Comparison of ENCODE assay signal across 10 cellular contexts in the genomic region with DNA sequence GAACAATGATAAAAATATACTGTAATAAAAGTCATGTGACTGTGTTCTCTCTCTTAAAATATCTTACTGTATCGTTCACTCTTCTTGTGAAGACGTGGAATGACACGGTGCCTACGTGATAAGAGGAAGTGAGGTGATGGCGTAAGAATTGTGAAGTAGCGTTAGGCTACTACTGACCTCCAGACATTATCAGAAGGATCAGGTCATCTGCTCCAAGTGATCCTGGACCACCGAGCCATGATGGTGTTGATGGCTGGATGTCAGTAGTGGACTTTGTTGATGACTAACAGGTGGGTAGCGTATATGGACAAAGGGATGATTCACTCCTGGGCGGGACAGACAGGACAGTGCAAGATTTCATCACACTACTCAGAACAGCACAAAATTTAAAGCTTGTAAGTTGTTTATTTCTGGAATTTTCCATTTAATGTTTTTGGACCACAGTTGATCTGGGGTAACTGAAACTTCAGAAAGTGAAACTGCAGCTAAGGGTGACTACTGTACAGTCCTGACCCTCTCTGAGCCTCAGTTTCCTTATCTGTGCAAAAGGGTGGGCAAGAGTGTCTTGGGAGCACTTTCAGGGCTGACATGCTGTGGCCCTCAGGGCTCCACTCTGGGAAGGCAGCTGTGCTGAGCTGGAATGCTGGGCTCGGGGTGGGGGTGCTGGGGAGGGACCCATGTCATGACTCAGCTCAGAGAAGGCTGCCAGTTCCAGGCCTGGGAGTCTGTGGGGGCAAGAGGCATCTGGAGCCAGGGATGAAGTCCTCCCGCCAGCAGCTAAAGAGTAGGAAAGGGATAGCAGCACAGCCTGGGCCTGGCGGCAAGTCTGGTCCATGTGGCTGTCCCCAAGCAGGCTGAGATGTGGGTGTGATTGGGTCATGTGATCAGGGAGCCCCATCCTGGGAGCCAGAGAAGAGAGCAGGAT. TPM values are rescaled to one million over a fixed set of nuclear protein-coding genes. Genes with fewer than 3 reads are reported as not detected.
DNase-seq lines count a peak whose midpoint lies in the region; FAIRE-seq and TF ChIP-seq lines count a peak whose summit lies in the region.
"Had no signal": no experiment of that assay in that cellular context is flagged by ENCODE, and none has a peak within 500 bp of the region (broad histone marks: within the 10 kb centered on the region; RNA-seq: fewer than 3 reads in every experiment).

No MANE protein-coding gene starts in this region.

- TF ChIP-seq POLR2A in GM12892 (IDR thresholded peaks at IDR 0.05; ENCODE audit: low read depth, low read length) = no peak

- DNase-seq in NCI-H82 (lab: John Stamatoyannopoulos, UW) (peak; percentile 10), NCI-H82 treated with DMSO at 0.1 percent for 48 hours (lab: John Stamatoyannopoulos, UW; ENCODE audit: unreplicated experiment) (no peak), bronchial epithelial cell (ENCODE audit: low read depth) (peak; percentile 92), lung microvascular endothelial cell (ENCODE audit: low read depth in 2 of 2) (peak; percentile 81 to 84), urothelium cell line (ENCODE audit: low spot score) (peak; percentile 88), GM12892 (ENCODE audit: insufficient read length) (no peak)
- DNase-seq in activated CD8-positive, alpha-beta memory T cell treated with anti-CD3 and anti-CD28 coated beads, Interleukin-2, amount 50 U/mL, for 48 hours = no peak
- no peak for DNase-seq in stimulated activated CD4-positive, alpha-beta T cell treated with anti-CD3 and anti-CD28 coated beads, Interleukin-2, amount 100 ng/mL, for 24 hours
- DNase-seq: NCI-H1417 treated with DMSO at 0.1 percent for 48 hours had no signal

- H3K27me3 ChIP-seq in bronchial epithelial cell (ENCODE audit: control insufficient read depth, insufficient read depth, low read length) = no peaks in the 10 kb centered on the region

- no peak for TF ChIP-seq CTCF in bronchial epithelial cell (IDR thresholded peaks at IDR 0.05; ENCODE audit: insufficient read depth, low read length, severe bottlenecking)

- H3K4me3 ChIP-seq in bronchial epithelial cell (ENCODE audit: low read depth, low read length) = no peak overlapping the region

- no peaks in the 10 kb centered on the region for H3K36me3 ChIP-seq in bronchial epithelial cell (ENCODE audit: control insufficient read depth, insufficient read depth, low read length)

- FAIRE-seq in bronchial epithelial cell (lab: Jason Lieb, UNC) (no peak), urothelium cell line (lab: Jason Lieb, UNC) (peak; percentile 87), GM12892 (lab: Jason Lieb, UNC) (no peak)
- FAIRE-seq: A204.1 had no signal

RNA-seq across cellular contexts. Expression of a gene that starts 12.6 kb away (rescaled TPM):
- total RNA-seq in bronchial epithelial cell (0.26 and 1.6 TPM in 2 replicates), lung microvascular endothelial cell (5.4 and 9.5 TPM in 2 replicates)
- 0.89 TPM for polyA plus RNA-seq in GM12892 (2012; ENCODE audit: missing spikeins)

RNA-seq across cellular contexts. Expression of a gene that starts 23.5 kb away (rescaled TPM):
- total RNA-seq in bronchial epithelial cell (not detected in 2 replicates), lung microvascular endothelial cell (under 0.01 TPM in 1 of 2 replicates, not detected in the other)
- polyA plus RNA-seq in GM12892 (2012; ENCODE audit: missing spikeins) = not detected

RNA-seq across cellular contexts. Expression of a gene that starts 46.8 kb away (rescaled TPM):
- not detected in 2 replicates for total RNA-seq in bronchial epithelial cell
- not detected in 2 replicates for total RNA-seq in lung microvascular endothelial cell
- polyA plus RNA-seq in GM12892 (2012; ENCODE audit: missing spikeins) = 0.32 TPM

RNA-seq across cellular contexts. Expression of a gene that starts 56.7 kb away (rescaled TPM):
- not detected in 2 replicates for total RNA-seq in bronchial epithelial cell
- not detected in 2 replicates for total RNA-seq in lung microvascular endothelial cell
- 0.68 TPM for polyA plus RNA-seq in GM12892 (2012; ENCODE audit: missing spikeins)

Comparison
In these comparisons a context has a peak if more than half of its experiments do, and no peak if none do; other contexts are left out.
1. DNase-seq: peak in NCI-H82 (single experiment), bronchial epithelial cell (single experiment), lung microvascular endothelial cell (2 of 2) and urothelium cell line (single experiment); none in NCI-H82 treated with DMSO at 0.1 percent for 48 hours (single experiment), GM12892 (single experiment), activated CD8-positive, alpha-beta memory T cell treated with anti-CD3 and anti-CD28 coated beads, Interleukin-2, amount 50 U/mL, for 48 hours (single experiment) and stimulated activated CD4-positive, alpha-beta T cell treated with anti-CD3 and anti-CD28 coated beads, Interleukin-2, amount 100 ng/mL, for 24 hours (0 of 2).